In the genomic region with DNA sequence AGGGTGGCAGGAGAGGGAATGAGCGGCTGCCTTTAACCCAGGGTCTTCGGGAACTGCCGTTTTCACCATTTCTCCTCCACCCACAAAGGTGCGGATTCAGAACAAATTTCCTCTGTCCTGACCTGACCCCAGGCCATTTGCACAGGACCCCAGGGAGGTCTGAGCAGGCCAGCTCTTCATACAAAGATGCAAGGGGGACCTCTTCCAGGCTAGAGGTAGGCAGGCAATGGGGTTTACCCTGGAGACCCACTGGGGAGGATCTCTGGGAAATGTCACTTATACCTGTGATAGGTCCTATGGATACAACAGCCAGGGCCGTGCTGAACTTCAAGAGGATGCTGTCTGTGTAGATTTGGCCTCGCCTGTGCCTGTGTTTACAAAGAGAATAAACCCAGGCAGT, we compare ENCODE assay signal across 17 cellular contexts.
DNase-seq lines count a peak whose midpoint lies in the region; ATAC-seq and TF ChIP-seq lines count a peak whose summit lies in the region.
"Had no signal": no experiment of that assay in that cellular context is flagged by ENCODE, and none has a peak within 500 bp of the region (broad histone marks: within the 10 kb centered on the region; RNA-seq: fewer than 3 reads in every experiment).

No MANE protein-coding gene starts in this region.

- H3K9me3 Mint-ChIP-seq in CD4-positive, alpha-beta T cell: no peaks in the 10 kb centered on the region
- H3K9me3 Mint-ChIP-seq in WTC11 (no peaks in the 10 kb centered on the region), natural killer cell (no peaks in the 10 kb centered on the region)
- H3K9me3 Mint-ChIP-seq: stimulated activated memory B cell treated with anti-CD40 and anti-IgM and Interleukin-4, amounts not matched to agents 10 μg/mL and 1 μg/mL and 100 μg/mL, for 72 hours; T-helper 1 cell treated with Interleukin-12 subunit alpha and Interleukin-12 subunit beta and Interleukin-4 antibody, amounts not matched to agents 30 μg/mL and 1 μg/mL, for 36 hours had no signal

- H3K27ac ChIP-seq in AG04450 (ENCODE audit: low read depth, low read length) (no peak overlapping the region), Karpas-422 (ENCODE audit: low read length) (no peak overlapping the region)
- H3K27ac ChIP-seq in CD4-positive, alpha-beta T cell (ENCODE audit: low read depth, low read length): no peak overlapping the region
- H3K27ac ChIP-seq: RWPE1 had no signal

- no peaks in the 10 kb centered on the region for H3K79me2 ChIP-seq in Karpas-422 (ENCODE audit: low read length)

- H3K27me3 Mint-ChIP-seq in CD4-positive, alpha-beta T cell: no peaks in the 10 kb centered on the region
- H3K27me3 Mint-ChIP-seq in WTC11 (ENCODE audit: low read depth) (peaks cover 22% of the 10 kb centered on the region), natural killer cell (ENCODE audit: low read depth in 2 of 2) (peaks cover 6 to 14% of the 10 kb centered on the region in 2 donors)

- no peak overlapping the region for H3K27ac Mint-ChIP-seq in CD4-positive, alpha-beta T cell
- H3K27ac Mint-ChIP-seq in WTC11 (no peak overlapping the region), natural killer cell (no peak overlapping the region)
- H3K27ac Mint-ChIP-seq: T-helper 1 cell treated with Interleukin-12 subunit alpha and Interleukin-12 subunit beta and Interleukin-4 antibody, amounts not matched to agents 30 μg/mL and 1 μg/mL, for 36 hours had no signal

- H2AFZ ChIP-seq in Karpas-422 (ENCODE audit: low read length): no peak overlapping the region

- no peaks in the 10 kb centered on the region for H4K20me1 ChIP-seq in Karpas-422 (ENCODE audit: insufficient read depth, low read depth, low read length)

- POLR2A ChIA-PET in AG04450 (lab: Yijun Ruan, JAX) (no interaction called here), WTC11 (lab: Charles Lee) (interaction anchor here (0.5 to 2.3 kb wide), 2 partner anchors 16 to 23 kb away, joined by 4 to 17 read pairs; no protein-coding TSS in a partner anchor)
- POLR2A ChIA-PET in CD4-positive, alpha-beta T cell (lab: Charles Lee): interaction anchor here (1.0 to 3.0 kb wide), 3 partner anchors 18 to 71 kb away, joined by 5 to 22 read pairs (median 8); no protein-coding TSS in a partner anchor

- peaks cover 36% of the 10 kb centered on the region for H3K27me3 ChIP-seq in AG04450 (ENCODE audit: control insufficient read depth, insufficient read depth, low read length)
- peaks cover 6% of the 10 kb centered on the region for H3K27me3 ChIP-seq in CD4-positive, alpha-beta T cell (ENCODE audit: control insufficient read depth, insufficient read depth, low read length)
- H3K27me3 ChIP-seq in Karpas-422 (ENCODE audit: low read length): no peaks in the 10 kb centered on the region
- H3K27me3 ChIP-seq: gastroesophageal sphincter had no signal

- H3K4me1 ChIP-seq in Karpas-422 (ENCODE audit: low read length): no peaks in the 10 kb centered on the region

- no peaks in the 10 kb centered on the region for H3K9me2 ChIP-seq in Karpas-422 (replicated peaks; ENCODE audit: insufficient read depth, low read length)

- H3K9me3 ChIP-seq in AG04450 (ENCODE audit: control insufficient read depth, insufficient read depth, low read length): no peaks in the 10 kb centered on the region
- H3K9me3 ChIP-seq in CD4-positive, alpha-beta T cell (ENCODE audit: control insufficient read depth, low read length): no peaks in the 10 kb centered on the region
- no peaks in the 10 kb centered on the region for H3K9me3 ChIP-seq in Karpas-422 (ENCODE audit: low read length)
- H3K9me3 ChIP-seq: gastroesophageal sphincter had no signal

- H3K4me2 ChIP-seq in Karpas-422 (ENCODE audit: low read depth, low read length, poor library complexity, severe bottlenecking): no peak overlapping the region

- H3K4me1 Mint-ChIP-seq in CD4-positive, alpha-beta T cell (ENCODE audit: low read depth): no peaks in the 10 kb centered on the region
- H3K4me1 Mint-ChIP-seq in WTC11: 0 out of 2 replicates have a peak, but pooled peaks cover 3% of the 10 kb centered on the region
- no peaks in the 10 kb centered on the region for H3K4me1 Mint-ChIP-seq in natural killer cell
- H3K4me1 Mint-ChIP-seq: stimulated activated memory B cell treated with anti-CD40 and anti-IgM and Interleukin-4, amounts not matched to agents 10 μg/mL and 1 μg/mL and 100 μg/mL, for 72 hours had no signal

- no peak overlapping the region for H3K9ac ChIP-seq in Karpas-422 (ENCODE audit: low read length)

- ATAC-seq in CD4-positive, alpha-beta T cell (ENCODE audit: poor library complexity): no peak
- ATAC-seq in WTC11 (no peak), natural killer cell (no peak)

- no peaks in the 10 kb centered on the region for H3K36me3 ChIP-seq in Karpas-422 (ENCODE audit: insufficient read depth, low read length)
- H3K36me3 ChIP-seq: gastroesophageal sphincter had no signal

- no peaks in the 10 kb centered on the region for H3K36me3 Mint-ChIP-seq in CD4-positive, alpha-beta T cell (ENCODE audit: low read depth)
- no peaks in the 10 kb centered on the region for H3K36me3 Mint-ChIP-seq in WTC11
- H3K36me3 Mint-ChIP-seq in natural killer cell: no peaks in the 10 kb centered on the region
- H3K36me3 Mint-ChIP-seq: stimulated activated memory B cell treated with anti-CD40 and anti-IgM and Interleukin-4, amounts not matched to agents 10 μg/mL and 1 μg/mL and 100 μg/mL, for 72 hours had no signal

- DNase-seq in AG04450 (ENCODE audit: low read depth, low spot score): no peak
- DNase-seq in CD4-positive, alpha-beta T cell: no peak
- no peak for DNase-seq in WTC11 (ENCODE audit: low spot score)
- no peak for DNase-seq in natural killer cell
- DNase-seq in Karpas-422: no peak
- DNase-seq in dermis blood vessel endothelial cell: no peak
- DNase-seq in UCSD-AML1 (lab: John Stamatoyannopoulos, UW; ENCODE audit: unreplicated experiment): no peak
- no peak for DNase-seq in amygdala (lab: John Stamatoyannopoulos, UW)
- DNase-seq: activated CD4-positive, CD25-positive, alpha-beta regulatory T cell treated with anti-CD3 and anti-CD28 coated beads, Interleukin-2, amount 50 U/mL, for 72 hours; cerebellar nuclear complex; NCI-H1694 treated with DMSO at 0.1 percent for 48 hours; NCI-H774 had no signal

- H3K4me3 ChIP-seq in AG04450 (ENCODE audit: low read depth, low read length) (0 out of 2 replicates have a peak overlapping the region, but pooled peaks have one; percentile 64), Karpas-422 (ENCODE audit: low read length) (no peak overlapping the region)
- H3K4me3 ChIP-seq: lung had no signal

- intact Hi-C loops in CD4-positive, alpha-beta T cell (cut with DNase I, micrococcal nuclease): no loop called here
- intact Hi-C loops in natural killer cell (cut with micrococcal nuclease): no loop called here

- peak overlapping the region; percentile 82 for H3K4me3 Mint-ChIP-seq in CD4-positive, alpha-beta T cell
- H3K4me3 Mint-ChIP-seq in WTC11 (peak overlapping the region; percentile 63; the same call in 1 of the 2 replicates), natural killer cell (peak overlapping the region; percentile 37)
- H3K4me3 Mint-ChIP-seq: T-helper 1 cell treated with Interleukin-12 subunit alpha and Interleukin-12 subunit beta and Interleukin-4 antibody, amounts not matched to agents 30 μg/mL and 1 μg/mL, for 36 hours had no signal

- TF ChIP-seq CTCF in AG04450 (IDR thresholded peaks at IDR 0.05; ENCODE audit: low read depth, low read length) (no peak), WTC11 (IDR thresholded peaks at IDR 0.05) (no peak), natural killer cell (IDR thresholded peaks at IDR 0.05) (no peak)
- no peak for TF ChIP-seq CTCF in CD4-positive, alpha-beta T cell (IDR thresholded peaks at IDR 0.05)

- CTCF ChIA-PET in AG04450 (lab: Charles Lee) (interaction anchor here (6.0 to 8.7 kb wide), 2 partner anchors 13 to 71 kb away, joined by 58 to 79 read pairs; no protein-coding TSS in a partner anchor), WTC11 (lab: Charles Lee) (interaction anchor here (0.6 to 6.8 kb wide), 10 partner anchors 9 to 611 kb away, joined by 3 to 133 read pairs (median 4); no protein-coding TSS in a partner anchor)
- CTCF ChIA-PET in CD4-positive, alpha-beta T cell (lab: Charles Lee): interaction anchor here (0.7 kb wide), 1 partner anchor 13 kb away, joined by 4 read pairs; no protein-coding TSS in a partner anchor

TF ChIP-seq in WTC11, 78 proteins besides CTCF, POLR2A, EP300 and RAD21:
- TF ChIP-seq, protein P1, sequence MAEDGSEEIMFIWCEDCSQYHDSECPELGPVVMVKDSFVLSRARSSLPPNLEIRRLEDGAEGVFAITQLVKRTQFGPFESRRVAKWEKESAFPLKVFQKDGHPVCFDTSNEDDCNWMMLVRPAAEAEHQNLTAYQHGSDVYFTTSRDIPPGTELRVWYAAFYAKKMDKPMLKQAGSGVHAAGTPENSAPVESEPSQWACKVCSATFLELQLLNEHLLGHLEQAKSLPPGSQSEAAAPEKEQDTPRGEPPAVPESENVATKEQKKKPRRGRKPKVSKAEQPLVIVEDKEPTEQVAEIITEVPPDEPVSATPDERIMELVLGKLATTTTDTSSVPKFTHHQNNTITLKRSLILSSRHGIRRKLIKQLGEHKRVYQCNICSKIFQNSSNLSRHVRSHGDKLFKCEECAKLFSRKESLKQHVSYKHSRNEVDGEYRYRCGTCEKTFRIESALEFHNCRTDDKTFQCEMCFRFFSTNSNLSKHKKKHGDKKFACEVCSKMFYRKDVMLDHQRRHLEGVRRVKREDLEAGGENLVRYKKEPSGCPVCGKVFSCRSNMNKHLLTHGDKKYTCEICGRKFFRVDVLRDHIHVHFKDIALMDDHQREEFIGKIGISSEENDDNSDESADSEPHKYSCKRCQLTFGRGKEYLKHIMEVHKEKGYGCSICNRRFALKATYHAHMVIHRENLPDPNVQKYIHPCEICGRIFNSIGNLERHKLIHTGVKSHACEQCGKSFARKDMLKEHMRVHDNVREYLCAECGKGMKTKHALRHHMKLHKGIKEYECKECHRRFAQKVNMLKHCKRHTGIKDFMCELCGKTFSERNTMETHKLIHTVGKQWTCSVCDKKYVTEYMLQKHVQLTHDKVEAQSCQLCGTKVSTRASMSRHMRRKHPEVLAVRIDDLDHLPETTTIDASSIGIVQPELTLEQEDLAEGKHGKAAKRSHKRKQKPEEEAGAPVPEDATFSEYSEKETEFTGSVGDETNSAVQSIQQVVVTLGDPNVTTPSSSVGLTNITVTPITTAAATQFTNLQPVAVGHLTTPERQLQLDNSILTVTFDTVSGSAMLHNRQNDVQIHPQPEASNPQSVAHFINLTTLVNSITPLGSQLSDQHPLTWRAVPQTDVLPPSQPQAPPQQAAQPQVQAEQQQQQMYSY (CRISPR knock-in tag; IDR thresholded peaks at IDR 0.05): no peak
- peak; percentile 44; the same call in 1 of the 2 replicates for TF ChIP-seq GTF2I (CRISPR knock-in tag; conservative IDR thresholded peaks at IDR 0.05)
